ENCODE assay signal across 8 cellular contexts in genomic region chr6:1316482-1317220, GRCh38. TPM values are rescaled to one million over a fixed set of nuclear protein-coding genes. Genes with fewer than 3 reads are reported as not detected.
DNase-seq lines count a peak whose midpoint lies in the region; ATAC-seq, FAIRE-seq and TF ChIP-seq lines count a peak whose summit lies in the region.

No MANE protein-coding gene starts in this region.

- H3K4me3 ChIP-seq in A673 (ENCODE audit: low read depth, low read length, poor library complexity, severe bottlenecking) (peak overlapping the region; percentile 38), GM23338 (peak overlapping the region; percentile 47; the same call in 1 of the 2 replicates), mesodermal cell (ENCODE audit: extremely low read depth, insufficient read depth, low read length, poor library complexity, severe bottlenecking) (peak overlapping the region; percentile 29)

- TF ChIP-seq CTCF in A673 (conservative IDR thresholded peaks at IDR 0.05; ENCODE audit: low read depth, low read length) (no peak), GM23338 (conservative IDR thresholded peaks at IDR 0.05; ENCODE audit: low read depth in 2 of 2) (no peak)

- H3K4me1 Mint-ChIP-seq in GM23338: peaks cover 8% of the 10 kb centered on the region
- peaks cover 28% of the 10 kb centered on the region for H3K4me1 Mint-ChIP-seq in activated T-cell treated with anti-CD3 and anti-CD28 coated beads, Interleukin-2, amount 50 U/mL, for 72 hours (ENCODE audit: low read depth)

- WGBS in mesodermal cell (ENCODE audit: insufficient coverage in 2 of 2), 2 experiments: 4 to 7% methylated on average over 22 to 23 of the region's 46 CpGs

- intact Hi-C loops in A673 (cut with micrococcal nuclease; ENCODE audit: unreplicated experiment): no loop called here
- intact Hi-C loops in head of caudate nucleus (cut with DNase I): no loop called here

- H3K4me3 Mint-ChIP-seq in GM23338: peak overlapping the region; percentile 53; the same call in 1 of the 3 replicates
- H3K4me3 Mint-ChIP-seq in activated T-cell treated with anti-CD3 and anti-CD28 coated beads, Interleukin-2, amount 50 U/mL, for 72 hours: peak overlapping the region in 1 of 2 donors; percentile 63

- ATAC-seq in GM23338 (peak; percentile 23), HG02571 (IDR thresholded peaks at IDR 0.05; ENCODE audit: unreplicated experiment) (no peak)
- ATAC-seq in activated T-cell treated with anti-CD3 and anti-CD28 coated beads, Interleukin-2, amount 50 U/mL, for 72 hours (replicated peaks in 1 of 2): no peak

- POLR2A ChIA-PET in A673 (lab: Charles Lee; ENCODE audit: low non-redundant PET): no interaction called here

- peaks cover 42% of the 10 kb centered on the region for H3K27me3 ChIP-seq in A673 (replicated peaks; ENCODE audit: insufficient read depth, low read depth, low read length, poor library complexity)
- H3K27me3 ChIP-seq in GM23338 (ENCODE audit: insufficient read depth): peaks cover 46% of the 10 kb centered on the region

- BruUV-seq in A673 (replicated peaks; lab: Mats Ljungman, UMichigan): no TSS peak

- no peak overlapping the region for H2AFZ ChIP-seq in GM23338

- H3K27ac Mint-ChIP-seq in GM23338: no peak overlapping the region
- H3K27ac Mint-ChIP-seq in activated T-cell treated with anti-CD3 and anti-CD28 coated beads, Interleukin-2, amount 50 U/mL, for 72 hours: no peak overlapping the region

- CTCF ChIA-PET in A673 (lab: Charles Lee): no interaction called here

- peaks cover 56% of the 10 kb centered on the region for H3K27me3 Mint-ChIP-seq in GM23338 (ENCODE audit: insufficient read depth, low read depth, poor library complexity)
- peaks cover 34% of the 10 kb centered on the region for H3K27me3 Mint-ChIP-seq in activated T-cell treated with anti-CD3 and anti-CD28 coated beads, Interleukin-2, amount 50 U/mL, for 72 hours (ENCODE audit: low read depth)

- no peak for FAIRE-seq in H54 (lab: Jason Lieb, UNC)

- H3K27ac ChIP-seq in A673 (ENCODE audit: low read depth, low read length, poor library complexity, severe bottlenecking) (no peak overlapping the region), GM23338 (ENCODE audit: low read depth) (no peak overlapping the region), mesodermal cell (ENCODE audit: low read depth, low read length, severe bottlenecking) (no peak overlapping the region)

- no peaks in the 10 kb centered on the region for H3K79me2 ChIP-seq in GM23338 (replicated peaks; ENCODE audit: insufficient read depth)

- peak overlapping the region; percentile 70; the same call in 1 of the 2 replicates for H3K4me2 ChIP-seq in GM23338

- peak; percentile 21 for DNase-seq in A673 (ENCODE audit: low spot score)
- peak; percentile 74 for DNase-seq in GM23338 (ENCODE audit: low spot score)
- peak; percentile 16 to 54 for DNase-seq in T47D (ENCODE audit: low read depth in 1 of 2, low spot score in 1 of 2)
- no peak for DNase-seq in H54 (ENCODE audit: insufficient read length, low spot score)
- no peak for DNase-seq in activated T-cell treated with anti-CD3 and anti-CD28 coated beads, Interleukin-2, amount 50 U/mL, for 72 hours
- DNase-seq in head of caudate nucleus: no peak

- peaks cover 20% of the 10 kb centered on the region for H4K20me1 ChIP-seq in GM23338 (replicated peaks; ENCODE audit: insufficient read depth)

- H3K36me3 Mint-ChIP-seq in GM23338 (ENCODE audit: low read depth): peaks cover 8% of the 10 kb centered on the region; the same call in 1 of the 3 replicates
- peaks cover 4 to 5% of the 10 kb centered on the region in 2 donors for H3K36me3 Mint-ChIP-seq in activated T-cell treated with anti-CD3 and anti-CD28 coated beads, Interleukin-2, amount 50 U/mL, for 72 hours (ENCODE audit: insufficient read depth in 2 of 2)

- no peaks in the 10 kb centered on the region for H3F3A ChIP-seq in GM23338 (replicated peaks; ENCODE audit: low read depth)

- H3K36me3 ChIP-seq in A673 (ENCODE audit: insufficient read depth, low read length, poor library complexity, severe bottlenecking) (no peaks in the 10 kb centered on the region), GM23338 (ENCODE audit: insufficient read depth) (no peaks in the 10 kb centered on the region), mesodermal cell (ENCODE audit: control insufficient read depth, insufficient read depth, low read length) (no peaks in the 10 kb centered on the region)

- peaks cover 9% of the 10 kb centered on the region for H3K4me1 ChIP-seq in A673 (ENCODE audit: insufficient read depth, low read length, poor library complexity, severe bottlenecking)
- H3K4me1 ChIP-seq in GM23338 (ENCODE audit: insufficient read depth): peaks cover 14% of the 10 kb centered on the region
- peaks cover 3% of the 10 kb centered on the region for H3K4me1 ChIP-seq in mesodermal cell (ENCODE audit: control insufficient read depth, insufficient read depth, low read length, poor library complexity, severe bottlenecking)

- H3K9me3 ChIP-seq in A673 (ENCODE audit: low read depth, low read length, poor library complexity, severe bottlenecking) (no peaks in the 10 kb centered on the region), mesodermal cell (ENCODE audit: control insufficient read depth, low read length) (no peaks in the 10 kb centered on the region)

- peaks cover 18% of the 10 kb centered on the region for H3K9me3 Mint-ChIP-seq in GM23338
- H3K9me3 Mint-ChIP-seq in activated T-cell treated with anti-CD3 and anti-CD28 coated beads, Interleukin-2, amount 50 U/mL, for 72 hours: no peaks in the 10 kb centered on the region

- no peaks in the 10 kb centered on the region for H3K9me2 ChIP-seq in GM23338 (ENCODE audit: insufficient read depth)

- in situ Hi-C loops in T47D (cut with HindIII; ENCODE audit: low pct_unique_long_range_greater_than_20kb, low sequenced_read_pairs): no loop called here

- TF ChIP-seq POLR2A in H54 (IDR thresholded peaks at IDR 0.05; ENCODE audit: low read depth, low read length): no peak

TF ChIP-seq in GM23338, 12 proteins besides CTCF, POLR2A, EP300 and RAD21:
- TF ChIP-seq EZH2phosphoT487 (IDR thresholded peaks at IDR 0.05; ENCODE audit: unreplicated experiment): no peak

RNA-seq across cellular contexts. Expression of gene FOXQ1, which starts 4.8 kb away (rescaled TPM):
- not detected in 2 replicates for total RNA-seq in A673 (2021)
- total RNA-seq in GM23338 (2014; rRNA removed; shearing (Covaris generic)): not detected in 2 replicates
- polyA plus RNA-seq in GM23338 (2016; fragmentation: Nextera tagmentation; extraction: Ambion mirVana): not detected in 2 replicates
- polyA plus RNA-seq in mesodermal cell (2013, experiment 1 of 2): 0.41 TPM
- polyA plus RNA-seq in mesodermal cell (2013, experiment 2 of 2): 0.40 TPM
- total RNA-seq in activated T-cell treated with anti-CD3 and anti-CD28 coated beads, Interleukin-2, amount 50 U/mL, for 72 hours: not detected

Comparison
In these comparisons a context has a peak if more than half of its experiments do, and no peak if none do; other contexts are left out.
1. DNase-seq: peak in A673 (single experiment), GM23338 (single experiment) and T47D (2 of 2); none in H54 (single experiment), activated T-cell treated with anti-CD3 and anti-CD28 coated beads, Interleukin-2, amount 50 U/mL, for 72 hours (0 of 2) and head of caudate nucleus (0 of 42).
2. Peak in every context shown above with its lines, with median percentiles within 50 percentile points of each other: H3K4me3 ChIP-seq.